In the genomic region with DNA sequence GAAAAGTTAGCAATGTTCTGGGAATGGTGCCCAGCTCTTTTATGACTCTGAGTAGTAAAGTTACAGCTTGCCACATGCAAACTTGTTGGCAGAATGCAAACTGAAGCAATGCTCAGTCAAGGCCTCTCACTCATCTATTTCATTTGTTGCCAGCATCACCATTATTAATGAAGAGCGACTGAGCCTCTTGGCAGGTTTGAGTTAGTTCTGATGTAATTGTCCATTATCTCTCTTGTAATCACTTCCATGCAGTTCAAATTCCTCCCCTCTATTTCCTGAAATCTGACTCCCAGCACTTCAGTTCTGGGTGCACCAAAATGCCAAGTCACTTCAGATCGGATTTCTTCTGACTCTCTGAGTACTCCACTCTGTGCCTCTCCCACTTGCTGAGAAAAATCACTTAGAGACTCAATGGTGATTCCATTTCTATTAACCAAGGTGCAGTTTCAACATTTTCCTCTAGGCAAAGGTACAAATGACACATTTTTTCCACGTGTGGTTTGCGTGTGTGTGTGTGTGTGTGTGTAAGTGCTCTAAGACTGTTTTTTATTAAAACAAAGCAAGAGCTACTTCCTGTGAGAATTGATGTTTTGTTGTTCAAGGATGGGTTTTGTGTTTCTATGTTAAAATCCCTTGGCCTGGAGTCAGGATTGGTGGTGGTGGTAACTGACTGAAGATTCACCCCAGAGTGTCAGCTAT, we compare ENCODE assay signal across 1 cellular context.
TF ChIP-seq lines count a peak whose summit lies in the region.

No MANE protein-coding gene starts in this region.

TF ChIP-seq in HEK293, 187 proteins besides CTCF, POLR2A, EP300 and RAD21 (continued from another document):
- TF ChIP-seq, protein P1, sequence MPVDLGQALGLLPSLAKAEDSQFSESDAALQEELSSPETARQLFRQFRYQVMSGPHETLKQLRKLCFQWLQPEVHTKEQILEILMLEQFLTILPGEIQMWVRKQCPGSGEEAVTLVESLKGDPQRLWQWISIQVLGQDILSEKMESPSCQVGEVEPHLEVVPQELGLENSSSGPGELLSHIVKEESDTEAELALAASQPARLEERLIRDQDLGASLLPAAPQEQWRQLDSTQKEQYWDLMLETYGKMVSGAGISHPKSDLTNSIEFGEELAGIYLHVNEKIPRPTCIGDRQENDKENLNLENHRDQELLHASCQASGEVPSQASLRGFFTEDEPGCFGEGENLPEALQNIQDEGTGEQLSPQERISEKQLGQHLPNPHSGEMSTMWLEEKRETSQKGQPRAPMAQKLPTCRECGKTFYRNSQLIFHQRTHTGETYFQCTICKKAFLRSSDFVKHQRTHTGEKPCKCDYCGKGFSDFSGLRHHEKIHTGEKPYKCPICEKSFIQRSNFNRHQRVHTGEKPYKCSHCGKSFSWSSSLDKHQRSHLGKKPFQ (tag by site-specific recombination; IDR thresholded peaks at IDR 0.05): no peak
- TF ChIP-seq ZNF239 (tag by site-specific recombination; IDR thresholded peaks at IDR 0.05): no peak
- TF ChIP-seq, protein P2, sequence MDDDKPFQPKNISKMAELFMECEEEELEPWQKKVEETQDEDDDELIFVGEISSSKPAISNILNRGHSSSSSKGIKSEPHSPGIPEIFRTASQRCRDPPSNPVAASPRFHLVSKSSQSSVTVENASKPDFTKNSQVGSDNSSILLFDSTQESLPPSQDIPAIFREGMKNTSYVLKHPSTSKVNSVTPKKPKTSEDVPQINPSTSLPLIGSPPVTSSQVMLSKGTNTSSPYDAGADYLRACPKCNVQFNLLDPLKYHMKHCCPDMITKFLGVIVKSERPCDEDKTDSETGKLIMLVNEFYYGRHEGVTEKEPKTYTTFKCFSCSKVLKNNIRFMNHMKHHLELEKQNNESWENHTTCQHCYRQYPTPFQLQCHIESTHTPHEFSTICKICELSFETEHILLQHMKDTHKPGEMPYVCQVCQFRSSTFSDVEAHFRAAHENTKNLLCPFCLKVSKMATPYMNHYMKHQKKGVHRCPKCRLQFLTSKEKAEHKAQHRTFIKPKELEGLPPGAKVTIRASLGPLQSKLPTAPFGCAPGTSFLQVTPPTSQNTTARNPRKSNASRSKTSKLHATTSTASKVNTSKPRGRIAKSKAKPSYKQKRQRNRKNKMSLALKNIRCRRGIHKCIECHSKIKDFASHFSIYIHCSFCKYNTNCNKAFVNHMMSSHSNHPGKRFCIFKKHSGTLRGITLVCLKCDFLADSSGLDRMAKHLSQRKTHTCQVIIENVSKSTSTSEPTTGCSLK (tag by site-specific recombination; IDR thresholded peaks at IDR 0.05): no peak
- no peak for TF ChIP-seq ZNF221 (tag by site-specific recombination; IDR thresholded peaks at IDR 0.05; ENCODE audit: borderline replicate concordance)
- peak; percentile 84 for TF ChIP-seq ZNF558 (tag by site-specific recombination; IDR thresholded peaks at IDR 0.05)
- peak; percentile 98 for TF ChIP-seq SP7 (tag by site-specific recombination; IDR thresholded peaks at IDR 0.05)
- no peak for TF ChIP-seq SETDB1 (IDR thresholded peaks at IDR 0.05; ENCODE audit: insufficient read length, low read length)
- TF ChIP-seq ZNF843 (tag by site-specific recombination; IDR thresholded peaks at IDR 0.05): peak; percentile 94
- TF ChIP-seq ZNF292 (tag by site-specific recombination; IDR thresholded peaks at IDR 0.05; ENCODE audit: borderline replicate concordance, low read depth): no peak
